37 cellular contexts compared by ENCODE assay signal in genomic region chrX:83997781-83998180, GRCh38.
"Had no signal": no experiment of that assay in that cellular context is flagged by ENCODE, and none has a peak within 500 bp of the region (broad histone marks: within the 10 kb centered on the region; RNA-seq: fewer than 3 reads in every experiment).

No MANE protein-coding gene starts in this region.

- H3K27ac Mint-ChIP-seq: activated naive CD4-positive, alpha-beta T cell treated with anti-CD3 and anti-CD28 coated beads for 36 hours; activated naive CD4-positive, alpha-beta T cell treated with anti-CD3 and anti-CD28 coated beads, Interleukin-2, amount 10 ng/mL, durations not matched to agents 7 days and 5 days; activated naive CD4-positive, alpha-beta T cell treated with anti-CD3 and anti-CD28 coated beads, Interleukin-2, amount 50 U/mL, for 24 hours; activated naive CD4-positive, alpha-beta T cell treated with anti-CD3 and anti-CD28 coated beads, Interleukin-2, amount 50 U/mL, for 72 hours; activated naive CD8-positive, alpha-beta T cell; activated naive CD8-positive, alpha-beta T cell treated with anti-CD3 and anti-CD28 coated beads for 36 hours; activated naive CD8-positive, alpha-beta T cell treated with anti-CD3 and anti-CD28 coated beads, Interleukin-2, amount 10 ng/mL, durations not matched to agents 7 days and 5 days; activated naive CD8-positive, alpha-beta T cell treated with anti-CD3 and anti-CD28 coated beads, Interleukin-2, amount 50 U/mL, for 24 hours; activated T-cell treated with anti-CD3 and anti-CD28 coated beads, Interleukin-2, amount 50 U/mL, for 24 hours; activated T-cell treated with anti-CD3 and anti-CD28 coated beads, Interleukin-2, amount 50 U/mL, for 72 hours; activated T-helper 1 cell treated with anti-CD3 and anti-CD28 coated beads, Interleukin-12 subunit alpha, Interleukin-12 subunit beta, Interleukin-2, Interleukin-4 antibody, amounts not matched to agents 30 ng/mL and 10 ng/mL and 1 ng/mL, durations not matched to agents 14 hours and 24 hours and 36 hours; activated T-helper 17 cell treated with anti-CD3 and anti-CD28 coated beads, Interleukin-2, amount 50 U/mL, for 72 hours; activated T-helper 2 cell treated with anti-CD3 and anti-CD28 coated beads, Interferon-gamma antibody, Interleukin-2, Interleukin-4, amounts not matched to agents 10 μg/mL and 5 μg/mL and 100 μg/mL, durations not matched to agents 14 hours and 24 hours and 36 hours; brain had no signal

- H3K9me3 Mint-ChIP-seq: activated naive CD4-positive, alpha-beta T cell treated with anti-CD3 and anti-CD28 coated beads for 36 hours; activated naive CD4-positive, alpha-beta T cell treated with anti-CD3 and anti-CD28 coated beads, Interleukin-2, amount 10 ng/mL, durations not matched to agents 7 days and 5 days; activated naive CD4-positive, alpha-beta T cell treated with anti-CD3 and anti-CD28 coated beads, Interleukin-2, amount 50 U/mL, for 24 hours; activated naive CD4-positive, alpha-beta T cell treated with anti-CD3 and anti-CD28 coated beads, Interleukin-2, amount 50 U/mL, for 72 hours; activated naive CD8-positive, alpha-beta T cell treated with anti-CD3 and anti-CD28 coated beads for 36 hours; activated naive CD8-positive, alpha-beta T cell treated with anti-CD3 and anti-CD28 coated beads, Interleukin-2, amount 10 ng/mL, durations not matched to agents 7 days and 5 days; activated naive CD8-positive, alpha-beta T cell treated with anti-CD3 and anti-CD28 coated beads, Interleukin-2, amount 50 U/mL, for 24 hours; activated T-cell treated with anti-CD3 and anti-CD28 coated beads, Interleukin-2, amount 50 U/mL, for 24 hours; activated T-cell treated with anti-CD3 and anti-CD28 coated beads, Interleukin-2, amount 50 U/mL, for 4 hours; activated T-helper 1 cell treated with anti-CD3 and anti-CD28 coated beads, Interleukin-12 subunit alpha, Interleukin-12 subunit beta, Interleukin-2, Interleukin-4 antibody, amounts not matched to agents 30 ng/mL and 10 ng/mL and 1 ng/mL, durations not matched to agents 14 hours and 24 hours and 36 hours; activated T-helper 17 cell treated with anti-CD3 and anti-CD28 coated beads, Interleukin-2, amount 50 U/mL, for 72 hours; activated T-helper 2 cell treated with anti-CD3 and anti-CD28 coated beads, Interferon-gamma antibody, Interleukin-2, Interleukin-4, amounts not matched to agents 10 μg/mL and 5 μg/mL and 100 μg/mL, durations not matched to agents 14 hours and 24 hours and 36 hours; brain; central memory CD8-positive, alpha-beta T cell had no signal

- H3K36me3 Mint-ChIP-seq: activated naive CD4-positive, alpha-beta T cell treated with anti-CD3 and anti-CD28 coated beads, Interleukin-2, amount 10 ng/mL, durations not matched to agents 7 days and 5 days; activated naive CD4-positive, alpha-beta T cell treated with anti-CD3 and anti-CD28 coated beads, Interleukin-2, amount 50 U/mL, for 24 hours; activated naive CD4-positive, alpha-beta T cell treated with anti-CD3 and anti-CD28 coated beads, Interleukin-2, amount 50 U/mL, for 72 hours; activated naive CD8-positive, alpha-beta T cell; activated naive CD8-positive, alpha-beta T cell treated with anti-CD3 and anti-CD28 coated beads for 36 hours; activated naive CD8-positive, alpha-beta T cell treated with anti-CD3 and anti-CD28 coated beads, Interleukin-2, amount 10 ng/mL, durations not matched to agents 7 days and 5 days; brain had no signal

- H3K36me3 ChIP-seq: adrenal gland, ascending aorta, brain microvascular endothelial cell, breast epithelium, cardiac muscle cell had no signal

- H3K4me3 Mint-ChIP-seq: activated naive CD4-positive, alpha-beta T cell treated with anti-CD3 and anti-CD28 coated beads for 36 hours; activated naive CD4-positive, alpha-beta T cell treated with anti-CD3 and anti-CD28 coated beads, Interleukin-2, amount 10 ng/mL, durations not matched to agents 7 days and 5 days; activated naive CD4-positive, alpha-beta T cell treated with anti-CD3 and anti-CD28 coated beads, Interleukin-2, amount 50 U/mL, for 24 hours; activated naive CD8-positive, alpha-beta T cell; activated naive CD8-positive, alpha-beta T cell treated with anti-CD3 and anti-CD28 coated beads for 36 hours; activated naive CD8-positive, alpha-beta T cell treated with anti-CD3 and anti-CD28 coated beads, Interleukin-2, amount 10 ng/mL, durations not matched to agents 7 days and 5 days; activated naive CD8-positive, alpha-beta T cell treated with anti-CD3 and anti-CD28 coated beads, Interleukin-2, amount 50 U/mL, for 24 hours; activated T-cell treated with anti-CD3 and anti-CD28 coated beads, Interleukin-2, amount 50 U/mL, for 24 hours; activated T-cell treated with anti-CD3 and anti-CD28 coated beads, Interleukin-2, amount 50 U/mL, for 4 hours; activated T-cell treated with anti-CD3 and anti-CD28 coated beads, Interleukin-2, amount 50 U/mL, for 72 hours; activated T-helper 1 cell treated with anti-CD3 and anti-CD28 coated beads, Interleukin-12 subunit alpha, Interleukin-12 subunit beta, Interleukin-2, Interleukin-4 antibody, amounts not matched to agents 30 ng/mL and 10 ng/mL and 1 ng/mL, durations not matched to agents 14 hours and 24 hours and 36 hours; activated T-helper 17 cell treated with anti-CD3 and anti-CD28 coated beads, Interleukin-2, amount 50 U/mL, for 72 hours; brain; central memory CD8-positive, alpha-beta T cell had no signal

- H3K27ac ChIP-seq: adrenal gland, ascending aorta, body of pancreas, brain microvascular endothelial cell, breast epithelium, cardiac muscle cell had no signal

- H3K4me1 ChIP-seq: adrenal gland, ascending aorta, body of pancreas, breast epithelium had no signal

- H3K27me3 ChIP-seq: ascending aorta, body of pancreas, brain microvascular endothelial cell, cardiac muscle cell had no signal

- H3K4me1 Mint-ChIP-seq: activated naive CD4-positive, alpha-beta T cell treated with anti-CD3 and anti-CD28 coated beads, Interleukin-2, amount 10 ng/mL, durations not matched to agents 7 days and 5 days; activated naive CD4-positive, alpha-beta T cell treated with anti-CD3 and anti-CD28 coated beads, Interleukin-2, amount 50 U/mL, for 24 hours; activated naive CD8-positive, alpha-beta T cell treated with anti-CD3 and anti-CD28 coated beads for 36 hours; activated naive CD8-positive, alpha-beta T cell treated with anti-CD3 and anti-CD28 coated beads, Interleukin-2, amount 10 ng/mL, durations not matched to agents 7 days and 5 days; activated naive CD8-positive, alpha-beta T cell treated with anti-CD3 and anti-CD28 coated beads, Interleukin-2, amount 50 U/mL, for 24 hours; activated T-helper 17 cell treated with anti-CD3 and anti-CD28 coated beads, Interleukin-2, amount 50 U/mL, for 72 hours; brain; central memory CD8-positive, alpha-beta T cell had no signal

- H3K4me3 ChIP-seq: adrenal gland, ascending aorta, body of pancreas, breast epithelium, cardiac muscle cell had no signal

- ATAC-seq: activated naive CD4-positive, alpha-beta T cell treated with anti-CD3 and anti-CD28 coated beads, Interleukin-2, amount 50 U/mL, for 72 hours; activated naive CD8-positive, alpha-beta T cell treated with anti-CD3 and anti-CD28 coated beads, Interleukin-2, amount 50 U/mL, for 24 hours; activated T-cell treated with anti-CD3 and anti-CD28 coated beads, Interleukin-2, amount 50 U/mL, for 4 hours; activated T-cell treated with anti-CD3 and anti-CD28 coated beads, Interleukin-2, amount 50 U/mL, for 72 hours; activated T-helper 17 cell treated with anti-CD3 and anti-CD28 coated beads, Interleukin-2, amount 50 U/mL, for 72 hours; body of pancreas had no signal

- DNase-seq: activated effector memory CD4-positive, alpha-beta T cell treated with anti-CD3 and anti-CD28 coated beads, Interleukin-2, amount 50 U/mL, for 16 hours; activated effector memory CD4-positive, alpha-beta T cell treated with Interleukin-2 at 50 U/mL for 16 hours; activated gamma-delta T cell; activated gamma-delta T cell treated with Interleukin-2 at 50 U/mL for 16 hours; activated naive CD4-positive, alpha-beta T cell; activated naive CD4-positive, alpha-beta T cell treated with anti-CD3 and anti-CD28 coated beads for 36 hours; activated naive CD4-positive, alpha-beta T cell treated with anti-CD3 and anti-CD28 coated beads, Interleukin-2, amount 10 ng/mL, durations not matched to agents 7 days and 5 days; activated naive CD4-positive, alpha-beta T cell treated with anti-CD3 and anti-CD28 coated beads, Interleukin-2, amount 50 U/mL, for 16 hours; activated naive CD4-positive, alpha-beta T cell treated with Interleukin-2 at 50 U/mL for 16 hours; activated naive CD8-positive, alpha-beta T cell treated with anti-CD3 and anti-CD28 coated beads for 36 hours; activated naive CD8-positive, alpha-beta T cell treated with anti-CD3 and anti-CD28 coated beads, Interleukin-2, amount 10 ng/mL, durations not matched to agents 7 days and 5 days; activated naive CD8-positive, alpha-beta T cell treated with anti-CD3 and anti-CD28 coated beads, Interleukin-2, amount 50 U/mL, for 24 hours; activated T-cell treated with anti-CD3 and anti-CD28 coated beads, Interleukin-2, amount 50 U/mL, for 24 hours; activated T-cell treated with anti-CD3 and anti-CD28 coated beads, Interleukin-2, amount 50 U/mL, for 4 hours; activated T-cell treated with anti-CD3 and anti-CD28 coated beads, Interleukin-2, amount 50 U/mL, for 48 hours; activated T-cell treated with anti-CD3 and anti-CD28 coated beads, Interleukin-2, amount 50 U/mL, for 72 hours; adrenal gland; amniotic stem cell; amygdala; anterior cingulate cortex; aorta; body of pancreas; brain microvascular endothelial cell; caudate nucleus; central memory CD4-positive, alpha-beta T cell; cerebellar nuclear complex had no signal

- H3K27me3 Mint-ChIP-seq: activated naive CD4-positive, alpha-beta T cell treated with anti-CD3 and anti-CD28 coated beads, Interleukin-2, amount 10 ng/mL, durations not matched to agents 7 days and 5 days; activated naive CD4-positive, alpha-beta T cell treated with anti-CD3 and anti-CD28 coated beads, Interleukin-2, amount 50 U/mL, for 24 hours; activated naive CD8-positive, alpha-beta T cell; activated naive CD8-positive, alpha-beta T cell treated with anti-CD3 and anti-CD28 coated beads for 36 hours; activated naive CD8-positive, alpha-beta T cell treated with anti-CD3 and anti-CD28 coated beads, Interleukin-2, amount 10 ng/mL, durations not matched to agents 7 days and 5 days; activated naive CD8-positive, alpha-beta T cell treated with anti-CD3 and anti-CD28 coated beads, Interleukin-2, amount 50 U/mL, for 24 hours; activated T-helper 17 cell treated with anti-CD3 and anti-CD28 coated beads, Interleukin-2, amount 50 U/mL, for 72 hours; brain; central memory CD8-positive, alpha-beta T cell had no signal

- H3K9me3 ChIP-seq: adrenal gland, ascending aorta, body of pancreas had no signal
